ENCODE assay signal across 16 cellular contexts in genomic region chr1:234375672-234376071, GRCh38. TPM values are rescaled to one million over a fixed set of nuclear protein-coding genes. Genes with fewer than 3 reads are reported as not detected.
DNase-seq lines count a peak whose midpoint lies in the region; ATAC-seq and TF ChIP-seq lines count a peak whose summit lies in the region.
"Had no signal": no experiment of that assay in that cellular context is flagged by ENCODE, and none has a peak within 500 bp of the region (broad histone marks: within the 10 kb centered on the region; RNA-seq: fewer than 3 reads in every experiment).

No MANE protein-coding gene starts in this region.

- H3K27ac Mint-ChIP-seq in activated naive CD4-positive, alpha-beta T cell treated with anti-CD3 and anti-CD28 coated beads, Interleukin-2, amount 50 U/mL, for 24 hours, result no peak overlapping the region
- peak overlapping the region; percentile 71 for H3K27ac Mint-ChIP-seq in CD4-positive, alpha-beta T cell
- peak overlapping the region; percentile 100 for H3K27ac Mint-ChIP-seq in T-helper 17 cell
- H3K27ac Mint-ChIP-seq in nephron, result no peak overlapping the region
- H3K27ac Mint-ChIP-seq: GM23338 had no signal

- DNase-seq in activated naive CD4-positive, alpha-beta T cell (lab: John Stamatoyannopoulos, UW), result no peak
- DNase-seq in CD4-positive, alpha-beta T cell, result no peak
- DNase-seq in T-helper 17 cell, result no peak
- no peak for DNase-seq in NCI-H2227 (lab: John Stamatoyannopoulos, UW; ENCODE audit: unreplicated experiment)
- DNase-seq: EL; KBM-7; NCI-H1092; NCI-H1694; NCI-H69; NK-92 treated with Interleukin-12 subunit alpha and Interleukin-12 subunit beta, amount 100 ng/mL, for 24 hours had no signal

- no peak overlapping the region for H3K27ac ChIP-seq in CD4-positive, alpha-beta T cell (ENCODE audit: low read depth, low read length)
- H3K27ac ChIP-seq: A549 had no signal

- no peak for TF ChIP-seq CTCF in CD4-positive, alpha-beta T cell (IDR thresholded peaks at IDR 0.05)
- no peak for TF ChIP-seq CTCF in nephron (IDR thresholded peaks at IDR 0.05; ENCODE audit: unreplicated experiment in 3 of 3)

- H3K4me1 Mint-ChIP-seq in activated naive CD4-positive, alpha-beta T cell treated with anti-CD3 and anti-CD28 coated beads, Interleukin-2, amount 50 U/mL, for 24 hours, result peaks cover 78% of the 10 kb centered on the region
- peaks cover 69% of the 10 kb centered on the region for H3K4me1 Mint-ChIP-seq in CD4-positive, alpha-beta T cell (ENCODE audit: low read depth)
- H3K4me1 Mint-ChIP-seq in T-helper 17 cell (peaks cover 48% of the 10 kb centered on the region), nephron (peaks cover 27% of the 10 kb centered on the region)

- intact Hi-C loops in CD4-positive, alpha-beta T cell (cut with DNase I, micrococcal nuclease), result loop anchor here (2.0 to 10.0 kb wide), 3 partner anchors 51 to 949 kb away; partner anchors contain the start of genes TARBP1 (in 2 of the 2), ARID4B (in 1 of the 2) and GGPS1 (in 1 of the 2)

- ATAC-seq in CD4-positive, alpha-beta T cell (ENCODE audit: poor library complexity), result no peak
- ATAC-seq in T-helper 17 cell (no peak), HG03108 (IDR thresholded peaks at IDR 0.05; ENCODE audit: unreplicated experiment) (no peak), esophagus mucosa (no peak)
- ATAC-seq: A549, GM23338 had no signal

- no peaks in the 10 kb centered on the region for H3K27me3 Mint-ChIP-seq in activated naive CD4-positive, alpha-beta T cell treated with anti-CD3 and anti-CD28 coated beads, Interleukin-2, amount 50 U/mL, for 24 hours
- no peaks in the 10 kb centered on the region for H3K27me3 Mint-ChIP-seq in CD4-positive, alpha-beta T cell
- no peaks in the 10 kb centered on the region for H3K27me3 Mint-ChIP-seq in T-helper 17 cell
- H3K27me3 Mint-ChIP-seq in nephron (ENCODE audit: low read depth), result no peaks in the 10 kb centered on the region

- no peaks in the 10 kb centered on the region for H3K27me3 ChIP-seq in CD4-positive, alpha-beta T cell (ENCODE audit: control insufficient read depth, insufficient read depth, low read length)

- H3K36me3 Mint-ChIP-seq in activated naive CD4-positive, alpha-beta T cell treated with anti-CD3 and anti-CD28 coated beads, Interleukin-2, amount 50 U/mL, for 24 hours, result peaks cover 24% of the 10 kb centered on the region
- H3K36me3 Mint-ChIP-seq in CD4-positive, alpha-beta T cell (ENCODE audit: low read depth), result peaks cover 76% of the 10 kb centered on the region
- peaks cover 13% of the 10 kb centered on the region for H3K36me3 Mint-ChIP-seq in T-helper 17 cell (ENCODE audit: low read depth)
- peaks cover 47% of the 10 kb centered on the region for H3K36me3 Mint-ChIP-seq in nephron (ENCODE audit: low read depth)

- POLR2A ChIA-PET in CD4-positive, alpha-beta T cell (lab: Charles Lee), result no interaction called here

- CTCF ChIA-PET in CD4-positive, alpha-beta T cell (lab: Charles Lee), result no interaction called here

- no peaks in the 10 kb centered on the region for H3K9me3 Mint-ChIP-seq in activated naive CD4-positive, alpha-beta T cell treated with anti-CD3 and anti-CD28 coated beads, Interleukin-2, amount 50 U/mL, for 24 hours
- H3K9me3 Mint-ChIP-seq in CD4-positive, alpha-beta T cell, result no peaks in the 10 kb centered on the region
- no peaks in the 10 kb centered on the region for H3K9me3 Mint-ChIP-seq in nephron
- H3K9me3 Mint-ChIP-seq: GM23338 had no signal

- no peaks in the 10 kb centered on the region for H3K9me3 ChIP-seq in CD4-positive, alpha-beta T cell (ENCODE audit: control insufficient read depth, low read length)
- no peaks in the 10 kb centered on the region for H3K9me3 ChIP-seq in T-helper 17 cell (ENCODE audit: control insufficient read depth, low read length, poor library complexity, severe bottlenecking)
- H3K9me3 ChIP-seq: A549 had no signal

- H3K4me3 Mint-ChIP-seq in activated naive CD4-positive, alpha-beta T cell treated with anti-CD3 and anti-CD28 coated beads, Interleukin-2, amount 50 U/mL, for 24 hours, result peak overlapping the region; percentile 81
- H3K4me3 Mint-ChIP-seq in CD4-positive, alpha-beta T cell, result peak overlapping the region; percentile 74
- H3K4me3 Mint-ChIP-seq in T-helper 17 cell (no peak overlapping the region), nephron (peak overlapping the region; percentile 54 to 85 (median 68))
- H3K4me3 Mint-ChIP-seq: GM23338 had no signal

RNA-seq across cellular contexts. Expression of gene COA6, which starts 2.4 kb away (rescaled TPM):
- 10 to 100 TPM; 10.0 to 12.2 TPM for total RNA-seq in CD4-positive, alpha-beta T cell
- 10 to 100 TPM; 11.3 to 14.0 TPM for total RNA-seq in T-helper 17 cell
- 33.2 TPM for total RNA-seq in esophagus mucosa

Comparison
In these comparisons a context has a peak if more than half of its experiments do, and no peak if none do; other contexts are left out.
1. H3K27ac Mint-ChIP-seq: peak in CD4-positive, alpha-beta T cell (single experiment) and T-helper 17 cell (single experiment); none in activated naive CD4-positive, alpha-beta T cell treated with anti-CD3 and anti-CD28 coated beads, Interleukin-2, amount 50 U/mL, for 24 hours (single experiment) and nephron (0 of 3).